29 cellular contexts compared by ENCODE assay signal in genomic region chr1:54105080-54105479, GRCh38. TPM values are rescaled to one million over a fixed set of nuclear protein-coding genes. Genes with fewer than 3 reads are reported as not detected.
"Had no signal": no experiment of that assay in that cellular context is flagged by ENCODE, and none has a peak within 500 bp of the region (broad histone marks: within the 10 kb centered on the region; RNA-seq: fewer than 3 reads in every experiment).

No MANE protein-coding gene starts in this region.

- H3K9me3 Mint-ChIP-seq: effector memory CD8-positive, alpha-beta T cell; natural killer cell; type B pancreatic cell had no signal

- H3K27me3 Mint-ChIP-seq: effector memory CD8-positive, alpha-beta T cell; stimulated activated memory B cell treated with anti-CD40 and anti-IgM and Interleukin-4, amounts not matched to agents 10 μg/mL and 1 μg/mL and 100 μg/mL, for 72 hours; type B pancreatic cell had no signal

- H3K4me2 ChIP-seq: smooth muscle cell had no signal

- H3K27ac Mint-ChIP-seq: effector memory CD8-positive, alpha-beta T cell; natural killer cell; stimulated activated memory B cell treated with anti-CD40 and anti-IgM and Interleukin-4, amounts not matched to agents 10 μg/mL and 1 μg/mL and 100 μg/mL, for 72 hours; type B pancreatic cell had no signal

- H3K4me1 ChIP-seq: gastrocnemius medialis, lower lobe of right lung, testis, tibial artery had no signal

- H3K36me3 ChIP-seq: gastrocnemius medialis, lower lobe of right lung, pancreas, tibial artery had no signal

- H3K36me3 Mint-ChIP-seq: natural killer cell had no signal

- H3K27ac ChIP-seq: epithelial cell of prostate, gastrocnemius medialis, lower lobe of right lung, neutrophil, pancreas, testis, tibial artery had no signal

- DNase-seq: cerebellar nuclear complex; cortex of kidney; effector memory CD8-positive, alpha-beta T cell; gastrocnemius medialis; left colon; left ventricle myocardium superior; lower lobe of right lung; natural killer cell; pancreas; retina; stimulated activated CD4-positive, alpha-beta T cell treated with anti-CD3 and anti-CD28 coated beads, Interleukin-12 subunit alpha, Interleukin-12 subunit beta, amount 100 ng/mL, for 4 hours; stimulated activated CD4-positive, alpha-beta T cell treated with anti-CD3 and anti-CD28 coated beads, Interleukin-1b, Interleukin-23, amount 100 ng/mL, for 48 hours; stimulated activated CD4-positive, alpha-beta T cell treated with anti-CD3 and anti-CD28 coated beads, Interleukin-4, amount 100 ng/mL, for 24 hours; stimulated activated naive CD8-positive, alpha-beta T cell treated with anti-CD3 and anti-CD28 coated beads, Interleukin-15, Interleukin-2, amounts not matched to agents 100 U/mL and 50 U/mL, for 24 hours; substantia nigra; testis; tibial artery had no signal

- ATAC-seq: effector memory CD8-positive, alpha-beta T cell; esophagus mucosa; gastrocnemius medialis; left colon; left ventricle myocardium superior; lower lobe of right lung; natural killer cell; pancreas; sciatic nerve; stimulated activated memory B cell treated with anti-CD40 and anti-IgM and Interleukin-4, amounts not matched to agents 10 μg/mL and 1 μg/mL and 100 μg/mL, for 72 hours; stimulated activated naive CD8-positive, alpha-beta T cell treated with anti-CD3 and anti-CD28 coated beads, Interleukin-15, Interleukin-2, amounts not matched to agents 100 U/mL and 50 U/mL, for 24 hours had no signal

- H3K4me3 Mint-ChIP-seq: effector memory CD8-positive, alpha-beta T cell; natural killer cell; stimulated activated memory B cell treated with anti-CD40 and anti-IgM and Interleukin-4, amounts not matched to agents 10 μg/mL and 1 μg/mL and 100 μg/mL, for 72 hours; type B pancreatic cell had no signal

- H3K9me3 ChIP-seq: gastrocnemius medialis, lower lobe of right lung, neutrophil, pancreas, testis, tibial artery had no signal

- H3K4me3 ChIP-seq: gastrocnemius medialis, lower lobe of right lung, pancreas, smooth muscle cell, testis, tibial artery had no signal

- H3K4me1 Mint-ChIP-seq: natural killer cell; stimulated activated memory B cell treated with anti-CD40 and anti-IgM and Interleukin-4, amounts not matched to agents 10 μg/mL and 1 μg/mL and 100 μg/mL, for 72 hours had no signal

- H3K27me3 ChIP-seq: gastrocnemius medialis, neutrophil, pancreas, testis, tibial artery had no signal

RNA-seq across cellular contexts. Expression of gene CDCP2, which starts 47.7 kb away (rescaled TPM):
- total RNA-seq: esophagus mucosa, gastrocnemius medialis, glomerular endothelial cell, kidney epithelial cell, left ventricle myocardium superior, lower lobe of right lung, pulmonary artery endothelial cell, smooth muscle cell, urinary bladder had no signal
- polyA plus RNA-seq: neural cell, pancreas, smooth muscle cell, urinary bladder had no signal
